ENCODE assay signal across 17 cellular contexts in genomic region chr3:28042095-28042635, GRCh38.
A peak's percentile ranks its signal among the peaks of the same experiment; 100 is the strongest.
DNase-seq lines count a peak whose midpoint lies in the region; ATAC-seq and TF ChIP-seq lines count a peak whose summit lies in the region.
"Had no signal": no experiment of that assay in that cellular context is flagged by ENCODE, and none has a peak within 500 bp of the region (broad histone marks: within the 10 kb centered on the region; RNA-seq: fewer than 3 reads in every experiment).

No MANE protein-coding gene starts in this region.

- H3K9ac ChIP-seq in mammary epithelial cell (ENCODE audit: insufficient read depth, low read length) (no peak overlapping the region), neural progenitor cell (no peak overlapping the region)

- TF ChIP-seq CTCF in mammary epithelial cell (conservative IDR thresholded peaks at IDR 0.05 in 1 of 2, IDR thresholded peaks at IDR 0.05 in 1 of 2; ENCODE audit: extremely low read depth in 1 of 2, insufficient read depth in 1 of 2, low read depth in 1 of 2, low read length in 2 of 2) (no peak), neural progenitor cell (IDR thresholded peaks at IDR 0.05) (no peak)

- in situ Hi-C loops in mammary epithelial cell (cut with MboI; ENCODE audit: low sequenced_read_pairs in 2 of 2): no loop called here

- H3K79me2 ChIP-seq in mammary epithelial cell (ENCODE audit: insufficient read depth, low read length): no peaks in the 10 kb centered on the region
- no peaks in the 10 kb centered on the region for H3K79me2 ChIP-seq in neural progenitor cell (ENCODE audit: low read depth)

- H3K9me3 ChIP-seq in mammary epithelial cell (replicated peaks; ENCODE audit: insufficient read depth, low read length) (no peaks in the 10 kb centered on the region), neural progenitor cell (ENCODE audit: low read depth) (no peaks in the 10 kb centered on the region)
- H3K9me3 ChIP-seq: stomach, uterus had no signal

- H3K36me3 ChIP-seq in H7 (replicated peaks; ENCODE audit: control insufficient read depth, insufficient read depth, low read length) (no peaks in the 10 kb centered on the region), mammary epithelial cell (ENCODE audit: insufficient read depth, low read length) (no peaks in the 10 kb centered on the region), neural progenitor cell (no peaks in the 10 kb centered on the region)
- H3K36me3 ChIP-seq: stomach, uterus had no signal

- ATAC-seq in GM18858 (IDR thresholded peaks at IDR 0.05; ENCODE audit: unreplicated experiment): peak; percentile 57
- ATAC-seq in GM19468 (IDR thresholded peaks at IDR 0.05; ENCODE audit: extremely low read depth, unreplicated experiment): peak; percentile 45
- peak; percentile 82 for ATAC-seq in HG02870 (IDR thresholded peaks at IDR 0.05; ENCODE audit: unreplicated experiment)
- peak; percentile 50 for ATAC-seq in HG03521 (IDR thresholded peaks at IDR 0.05; ENCODE audit: unreplicated experiment)
- ATAC-seq: naive thymus-derived CD4-positive, alpha-beta T cell had no signal

- H3K27me3 ChIP-seq in H7 (ENCODE audit: control insufficient read depth, insufficient read depth, low read length) (no peaks in the 10 kb centered on the region), mammary epithelial cell (ENCODE audit: insufficient read depth, low read length) (no peaks in the 10 kb centered on the region), neural progenitor cell (no peaks in the 10 kb centered on the region)
- H3K27me3 ChIP-seq: stomach, uterus had no signal

- no peak overlapping the region for H3K27ac ChIP-seq in mammary epithelial cell (ENCODE audit: insufficient read depth, low read depth, low read length)
- H3K27ac ChIP-seq in neural progenitor cell: no peak overlapping the region
- H3K27ac ChIP-seq: stomach, uterus had no signal

- no peaks in the 10 kb centered on the region for H4K20me1 ChIP-seq in mammary epithelial cell (ENCODE audit: insufficient read depth, low read length)
- no peaks in the 10 kb centered on the region for H4K20me1 ChIP-seq in neural progenitor cell (ENCODE audit: low read depth)

- H3K27ac Mint-ChIP-seq in neural progenitor cell: no peak overlapping the region
- H3K27ac Mint-ChIP-seq: naive thymus-derived CD4-positive, alpha-beta T cell had no signal

- no peak overlapping the region for H2AFZ ChIP-seq in mammary epithelial cell (ENCODE audit: low read depth, low read length)
- H2AFZ ChIP-seq in neural progenitor cell (replicated peaks): no peak overlapping the region

- no TSS peak for BruUV-seq in mammary epithelial cell (replicated peaks; lab: Mats Ljungman, UMichigan)

- WGBS in mammary epithelial cell (ENCODE audit: low coverage, missing lambda C conversion rate): 54% methylated on average over 2 of the region's 2 CpGs

- intact Hi-C loops in mammary epithelial cell (cut with micrococcal nuclease): no loop called here

- H3K4me2 ChIP-seq in mammary epithelial cell (ENCODE audit: insufficient read depth, low read depth, low read length): no peak overlapping the region
- H3K4me2 ChIP-seq in neural progenitor cell: no peak overlapping the region

- H3K4me1 ChIP-seq in mammary epithelial cell (ENCODE audit: insufficient read depth, low read length): peaks cover 10% of the 10 kb centered on the region
- H3K4me1 ChIP-seq in neural progenitor cell: peaks cover 13% of the 10 kb centered on the region
- H3K4me1 ChIP-seq: stomach, uterus had no signal

- H3K4me3 ChIP-seq in H7 (ENCODE audit: insufficient read depth, low read depth, low read length): no peak overlapping the region
- H3K4me3 ChIP-seq in mammary epithelial cell (replicated peaks in 1 of 3; ENCODE audit: insufficient read depth in 1 of 3, low read depth in 2 of 3, low read length in 3 of 3): no peak overlapping the region
- H3K4me3 ChIP-seq in neural progenitor cell: no peak overlapping the region
- H3K4me3 ChIP-seq: stomach, uterus had no signal

- no peaks in the 10 kb centered on the region for H3K9me3 Mint-ChIP-seq in neural progenitor cell
- H3K9me3 Mint-ChIP-seq: naive thymus-derived CD4-positive, alpha-beta T cell had no signal

- dilution Hi-C loops in mammary epithelial cell (cut with HindIII; ENCODE audit: low sequenced_read_pairs): no loop called here

- DNase-seq in H7 (no peak), mammary epithelial cell (no peak), DMS 273 (lab: John Stamatoyannopoulos, UW; ENCODE audit: unreplicated experiment) (no peak), neural progenitor cell (ENCODE audit: low spot score) (no peak)
- DNase-seq: activated CD4-positive, CD25-positive, alpha-beta regulatory T cell treated with anti-CD3 and anti-CD28 coated beads, Interleukin-2, amount 50 U/mL, for 72 hours; activated CD8-positive, alpha-beta memory T cell treated with anti-CD3 and anti-CD28 coated beads, Interleukin-2, amount 50 U/mL, for 4 hours; activated gamma-delta T cell treated with Interleukin-2 at 50 U/mL for 16 hours; aorta; Karpas-422; naive thymus-derived CD4-positive, alpha-beta T cell; SHP77; stomach; uterus had no signal

- H3K4me3 Mint-ChIP-seq in neural progenitor cell: no peak overlapping the region
- H3K4me3 Mint-ChIP-seq: naive thymus-derived CD4-positive, alpha-beta T cell had no signal

- no peaks in the 10 kb centered on the region for H3K27me3 Mint-ChIP-seq in neural progenitor cell (ENCODE audit: insufficient read depth, low read depth)

- no peaks in the 10 kb centered on the region for H3K4me1 Mint-ChIP-seq in neural progenitor cell
- H3K4me1 Mint-ChIP-seq: naive thymus-derived CD4-positive, alpha-beta T cell had no signal

- H3K36me3 Mint-ChIP-seq in neural progenitor cell: no peaks in the 10 kb centered on the region

- H3F3A ChIP-seq in neural progenitor cell (ENCODE audit: low read depth): no peaks in the 10 kb centered on the region

- CTCF ChIA-PET in mammary epithelial cell (lab: Charles Lee; ENCODE audit: low non-redundant PET): no interaction called here
